ENCODE assay signal across 20 cellular contexts in genomic region chr12:15858348-15858747, GRCh38. TPM values are rescaled to one million over a fixed set of nuclear protein-coding genes. Genes with fewer than 3 reads are reported as not detected.
DNase-seq lines count a peak whose midpoint lies in the region; ATAC-seq and TF ChIP-seq lines count a peak whose summit lies in the region.
"Had no signal": no experiment of that assay in that cellular context is flagged by ENCODE, and none has a peak within 500 bp of the region (broad histone marks: within the 10 kb centered on the region; RNA-seq: fewer than 3 reads in every experiment).

No MANE protein-coding gene starts in this region.

- TF ChIP-seq POLR2A in IMR-90 (IDR thresholded peaks at IDR 0.05; ENCODE audit: low read depth, low read length) = no peak

- no peak overlapping the region for H3K4ac ChIP-seq in IMR-90 (ENCODE audit: low read depth, low read length)

- H3K4me3 ChIP-seq in IMR-90 (ENCODE audit: insufficient read depth, low read depth, low read length) (no peak overlapping the region), astrocyte of the spinal cord (ENCODE audit: low read depth, low read length) (no peak overlapping the region), neural progenitor cell (no peak overlapping the region), upper lobe of right lung (no peak overlapping the region)

- H3K27ac ChIP-seq in IMR-90 (ENCODE audit: insufficient read depth, low read length) (no peak overlapping the region), neural progenitor cell (no peak overlapping the region), upper lobe of right lung (no peak overlapping the region)
- H3K27ac ChIP-seq: 22Rv1 had no signal

- intact Hi-C loops in IMR-90 (cut with micrococcal nuclease) = loop anchor here (5.0 to 10.0 kb wide), 2 partner anchors 86 to 164 kb away; no protein-coding TSS in a partner anchor
- intact Hi-C loops in upper lobe of right lung (cut with DNase I) = loop anchor here (5.0 to 10.0 kb wide), 2 partner anchors 266 to 584 kb away; no protein-coding TSS in a partner anchor
- intact Hi-C loops in activated CD4-positive, alpha-beta memory T cell treated with anti-CD3 and anti-CD28 coated beads for 36 hours (cut with micrococcal nuclease) = loop anchor here (10.0 kb wide), 1 partner anchor 584 kb away; no protein-coding TSS in a partner anchor

- H4K91ac ChIP-seq in IMR-90 (ENCODE audit: insufficient read depth, low read depth, low read length) = no peak overlapping the region

- H4K20me1 ChIP-seq in IMR-90 (ENCODE audit: insufficient read depth, low read length) (no peaks in the 10 kb centered on the region), neural progenitor cell (ENCODE audit: low read depth) (no peaks in the 10 kb centered on the region)

- peak; percentile 5 for DNase-seq in DMS 273 (lab: John Stamatoyannopoulos, UW; ENCODE audit: unreplicated experiment)
- DNase-seq in DMS 273 treated with DMSO at 0.1 percent for 48 hours (lab: John Stamatoyannopoulos, UW) = no peak
- DNase-seq in IMR-90 = no peak
- DNase-seq in astrocyte of the spinal cord (ENCODE audit: low read depth, low spot score) = no peak
- peak; percentile 20 for DNase-seq in neural progenitor cell (ENCODE audit: low spot score)
- no peak for DNase-seq in upper lobe of right lung
- no peak for DNase-seq in activated gamma-delta T cell treated with Interleukin-2 at 50 U/mL for 16 hours
- DNase-seq in activated CD4-positive, alpha-beta memory T cell treated with anti-CD3 and anti-CD28 coated beads for 36 hours = no peak
- DNase-seq: activated CD4-positive, alpha-beta T cell treated with anti-CD3 and anti-CD28 coated beads, Interleukin-2, amount 50 U/mL, for 4 hours; activated T-cell treated with anti-CD3 and anti-CD28 coated beads, Interleukin-2, amount 50 U/mL, for 48 hours; CD8-positive, alpha-beta T cell; erythroblast; left colon; NCI-H2081; NK-92 treated with Interleukin-12 subunit alpha and Interleukin-12 subunit beta, amount 100 ng/mL, for 24 hours; posterior cingulate gyrus; SIG-M5; stimulated activated CD4-positive, alpha-beta T cell treated with anti-CD3 and anti-CD28 coated beads, Interleukin-12 subunit alpha, Interleukin-12 subunit beta, amount 100 ng/mL, for 4 hours; stimulated activated naive CD8-positive, alpha-beta T cell treated with anti-CD3 and anti-CD28 coated beads, Interleukin-15, amount 100 ng/mL, for 72 hours had no signal

- H3K4me1 Mint-ChIP-seq in neural progenitor cell = peaks cover 34% of the 10 kb centered on the region
- no peaks in the 10 kb centered on the region for H3K4me1 Mint-ChIP-seq in activated CD4-positive, alpha-beta memory T cell treated with anti-CD3 and anti-CD28 coated beads for 36 hours (ENCODE audit: low read depth)
- H3K4me1 Mint-ChIP-seq: stimulated activated naive CD8-positive, alpha-beta T cell treated with anti-CD3 and anti-CD28 coated beads, Interleukin-15, amount 100 ng/mL, for 72 hours had no signal

- no peaks in the 10 kb centered on the region for H3K36me3 Mint-ChIP-seq in neural progenitor cell
- no peaks in the 10 kb centered on the region for H3K36me3 Mint-ChIP-seq in activated CD4-positive, alpha-beta memory T cell treated with anti-CD3 and anti-CD28 coated beads for 36 hours
- H3K36me3 Mint-ChIP-seq: CD8-positive, alpha-beta T cell had no signal

- no peak overlapping the region for H4K8ac ChIP-seq in IMR-90 (ENCODE audit: low read depth in 2 of 2, low read length in 2 of 2)

- H2BK20ac ChIP-seq in IMR-90 (ENCODE audit: low read depth, low read length) = 0 out of 2 replicates have a peak overlapping the region, but pooled peaks have one; percentile 4

- H2BK5ac ChIP-seq in IMR-90 (ENCODE audit: low read depth, low read length, poor library complexity, severe bottlenecking) = no peak overlapping the region

- H3K9me3 ChIP-seq in IMR-90 (ENCODE audit: control insufficient read depth, insufficient read depth, low read length) = no peaks in the 10 kb centered on the region
- H3K9me3 ChIP-seq in neural progenitor cell (ENCODE audit: low read depth) = no peaks in the 10 kb centered on the region
- no peaks in the 10 kb centered on the region for H3K9me3 ChIP-seq in upper lobe of right lung

- no peaks in the 10 kb centered on the region for H3K79me1 ChIP-seq in IMR-90 (ENCODE audit: low read depth in 1 of 2, low read length in 2 of 2)

- no peak overlapping the region for H3K4me2 ChIP-seq in IMR-90 (ENCODE audit: low read depth, low read length)
- H3K4me2 ChIP-seq in neural progenitor cell = no peak overlapping the region

- ATAC-seq in IMR-90 (ENCODE audit: low read depth) (no peak), upper lobe of right lung (no peak)
- ATAC-seq: CD8-positive, alpha-beta T cell; left colon; stimulated activated naive CD8-positive, alpha-beta T cell treated with anti-CD3 and anti-CD28 coated beads, Interleukin-15, amount 100 ng/mL, for 72 hours had no signal

- no peak overlapping the region for H2AK5ac ChIP-seq in IMR-90 (ENCODE audit: low read depth, low read length)

- H3K23ac ChIP-seq in IMR-90 (ENCODE audit: low read depth, low read length) = no peak overlapping the region

- no peak overlapping the region for H3K4me3 Mint-ChIP-seq in neural progenitor cell
- no peak overlapping the region for H3K4me3 Mint-ChIP-seq in activated CD4-positive, alpha-beta memory T cell treated with anti-CD3 and anti-CD28 coated beads for 36 hours
- H3K4me3 Mint-ChIP-seq: CD8-positive, alpha-beta T cell; stimulated activated naive CD8-positive, alpha-beta T cell treated with anti-CD3 and anti-CD28 coated beads, Interleukin-15, amount 100 ng/mL, for 72 hours had no signal

- POLR2A ChIA-PET in IMR-90 (lab: Charles Lee; ENCODE audit: unreplicated experiment) = no interaction called here
- POLR2A ChIA-PET in activated CD4-positive, alpha-beta memory T cell treated with anti-CD3 and anti-CD28 coated beads for 36 hours (lab: Charles Lee) = no interaction called here

- no peaks in the 10 kb centered on the region for H3K27me3 Mint-ChIP-seq in neural progenitor cell (ENCODE audit: insufficient read depth, low read depth)
- peaks cover 5% of the 10 kb centered on the region for H3K27me3 Mint-ChIP-seq in activated CD4-positive, alpha-beta memory T cell treated with anti-CD3 and anti-CD28 coated beads for 36 hours
- H3K27me3 Mint-ChIP-seq: stimulated activated naive CD8-positive, alpha-beta T cell treated with anti-CD3 and anti-CD28 coated beads, Interleukin-15, amount 100 ng/mL, for 72 hours had no signal

- H3K79me2 ChIP-seq in neural progenitor cell (ENCODE audit: low read depth) = no peaks in the 10 kb centered on the region

- no peak overlapping the region for H2BK15ac ChIP-seq in IMR-90 (ENCODE audit: low read depth, low read length)

- H3K9ac ChIP-seq in IMR-90 (ENCODE audit: low read depth, low read length) = no peak overlapping the region
- H3K9ac ChIP-seq in neural progenitor cell = no peak overlapping the region

- no peak overlapping the region for H3K27ac Mint-ChIP-seq in neural progenitor cell
- H3K27ac Mint-ChIP-seq in activated CD4-positive, alpha-beta memory T cell treated with anti-CD3 and anti-CD28 coated beads for 36 hours = no peak overlapping the region
- H3K27ac Mint-ChIP-seq: CD8-positive, alpha-beta T cell; stimulated activated naive CD8-positive, alpha-beta T cell treated with anti-CD3 and anti-CD28 coated beads, Interleukin-15, amount 100 ng/mL, for 72 hours had no signal

- no peaks in the 10 kb centered on the region for H3K9me3 Mint-ChIP-seq in neural progenitor cell
- no peaks in the 10 kb centered on the region for H3K9me3 Mint-ChIP-seq in activated CD4-positive, alpha-beta memory T cell treated with anti-CD3 and anti-CD28 coated beads for 36 hours
- H3K9me3 Mint-ChIP-seq: CD8-positive, alpha-beta T cell; stimulated activated naive CD8-positive, alpha-beta T cell treated with anti-CD3 and anti-CD28 coated beads, Interleukin-15, amount 100 ng/mL, for 72 hours had no signal

- H3K4me1 ChIP-seq in IMR-90 (ENCODE audit: control insufficient read depth, insufficient read depth, low read length) (peaks cover 9% of the 10 kb centered on the region), neural progenitor cell (peaks cover 31% of the 10 kb centered on the region), upper lobe of right lung (no peaks in the 10 kb centered on the region)

- CTCF ChIA-PET in IMR-90 (lab: Yijun Ruan, JAX) = interaction anchor here (0.6 to 2.7 kb wide), 3 partner anchors 14 to 326 kb away, joined by 3 to 12 read pairs (median 6); no protein-coding TSS in a partner anchor
- CTCF ChIA-PET in activated CD4-positive, alpha-beta memory T cell treated with anti-CD3 and anti-CD28 coated beads for 36 hours (lab: Charles Lee) = interaction anchor here (1.3 to 5.5 kb wide), 7 partner anchors 40 to 582 kb away, joined by 3 to 85 read pairs (median 13); no protein-coding TSS in a partner anchor

- dilution Hi-C loops in IMR-90 (cut with HindIII; ENCODE audit: low sequenced_read_pairs, unreplicated experiment) = no loop called here

- no peak overlapping the region for H3K56ac ChIP-seq in IMR-90 (ENCODE audit: extremely low read depth, insufficient read depth, low read length)

- in situ Hi-C loops in IMR-90 (cut with MboI; ENCODE audit: low sequenced_read_pairs) (no loop called here), astrocyte of the spinal cord (cut with HindIII; ENCODE audit: low sequenced_read_pairs) (no loop called here)

- no peaks in the 10 kb centered on the region; the same call in 1 of the 2 replicates for H3K9me1 ChIP-seq in IMR-90 (ENCODE audit: insufficient read depth, low read length)

- TF ChIP-seq CTCF in IMR-90 (conservative IDR thresholded peaks at IDR 0.05; ENCODE audit: low read depth, low read length) = no peak
- TF ChIP-seq CTCF in astrocyte of the spinal cord (IDR thresholded peaks at IDR 0.05; ENCODE audit: low read depth, low read length) = peak; percentile 27
- TF ChIP-seq CTCF in neural progenitor cell (IDR thresholded peaks at IDR 0.05) = peak; percentile 41
- no peak for TF ChIP-seq CTCF in upper lobe of right lung (IDR thresholded peaks at IDR 0.05)

- H3K36me3 ChIP-seq in IMR-90 (ENCODE audit: control insufficient read depth, insufficient read depth, low read length) (no peaks in the 10 kb centered on the region), neural progenitor cell (no peaks in the 10 kb centered on the region), upper lobe of right lung (no peaks in the 10 kb centered on the region)

- no peaks in the 10 kb centered on the region for H3K27me3 ChIP-seq in IMR-90 (ENCODE audit: control insufficient read depth, insufficient read depth, low read length)
- H3K27me3 ChIP-seq in neural progenitor cell = no peaks in the 10 kb centered on the region
- H3K27me3 ChIP-seq in upper lobe of right lung = no peaks in the 10 kb centered on the region

- no peak overlapping the region for H4K5ac ChIP-seq in IMR-90 (ENCODE audit: low read depth, low read length)

- H2BK120ac ChIP-seq in IMR-90 (ENCODE audit: low read depth, low read length) = 0 out of 2 replicates have a peak overlapping the region, but pooled peaks have one; percentile 26

- TF ChIP-seq RAD21 in IMR-90 (IDR thresholded peaks at IDR 0.05; ENCODE audit: low read length) = no peak

- H3K18ac ChIP-seq in IMR-90 (ENCODE audit: low read depth, low read length) = no peak overlapping the region

- WGBS in IMR-90 (ENCODE audit: extremely low coverage in 2 of 2, insufficient read length in 1 of 2), 2 experiments = no CpG with 5 or more reads among the region's 2 CpGs

- BruUV-seq in IMR-90 (replicated peaks; lab: Mats Ljungman, UMichigan) = no TSS peak

- H3F3A ChIP-seq in neural progenitor cell (ENCODE audit: low read depth) = no peaks in the 10 kb centered on the region

- no peak overlapping the region for H3K14ac ChIP-seq in IMR-90 (replicated peaks; ENCODE audit: low read depth, low read length)

- no peak overlapping the region for H2AFZ ChIP-seq in IMR-90 (replicated peaks; ENCODE audit: low read length, poor library complexity)
- H2AFZ ChIP-seq in neural progenitor cell (replicated peaks) = peak overlapping the region; percentile 70

- no peak overlapping the region for H2AK9ac ChIP-seq in IMR-90 (replicated peaks; ENCODE audit: low read depth, low read length, poor library complexity)

RNA-seq across cellular contexts. Expression of gene STRAP, which starts 23.8 kb away (rescaled TPM):
- 82.1 and 133 TPM in 2 replicates for total RNA-seq in IMR-90 (2012; rRNA removed)
- 91.0 and 98.1 TPM in 2 replicates for polyA plus RNA-seq in IMR-90 (2012; rRNA removed)
- 53.4 and 67.4 TPM in 2 replicates for polyA plus RNA-seq in IMR-90 (2012; cell fraction: cytosol; rRNA removed)
- polyA plus RNA-seq in IMR-90 (2012; cell fraction: nucleus; rRNA removed; ENCODE audit: low replicate concordance) = 31.4 and 54.0 TPM in 2 replicates
- total RNA-seq in neural progenitor cell (ENCODE audit: low replicate concordance) = 180 and 303 TPM in 2 replicates
- total RNA-seq in upper lobe of right lung = 68.3 TPM
- 100 to 1,000 TPM; 135 to 140 TPM for total RNA-seq in activated CD4-positive, alpha-beta memory T cell treated with anti-CD3 and anti-CD28 coated beads for 36 hours

RNA-seq across cellular contexts. Expression of gene DERA, which starts 52.8 kb away (rescaled TPM):
- total RNA-seq in IMR-90 (2012; rRNA removed) (58.6 and 59.7 TPM in 2 replicates), neural progenitor cell (ENCODE audit: low replicate concordance) (64.6 and 91.2 TPM in 2 replicates), upper lobe of right lung (36.6 TPM)
- 22.9 and 28.1 TPM in 2 replicates for polyA plus RNA-seq in IMR-90 (2012; rRNA removed)
- polyA plus RNA-seq in IMR-90 (2012; cell fraction: cytosol; rRNA removed) = 13.1 and 15.9 TPM in 2 replicates
- 5.7 and 19.6 TPM in 2 replicates for polyA plus RNA-seq in IMR-90 (2012; cell fraction: nucleus; rRNA removed; ENCODE audit: low replicate concordance)
- total RNA-seq in activated CD4-positive, alpha-beta memory T cell treated with anti-CD3 and anti-CD28 coated beads for 36 hours = 10 to 100 TPM; 28.4 to 29.0 TPM

Comparison
In these comparisons a context has a peak if more than half of its experiments do, and no peak if none do; other contexts are left out.
1. DNase-seq: peak in DMS 273 (single experiment) and neural progenitor cell (single experiment); none in DMS 273 treated with DMSO at 0.1 percent for 48 hours (single experiment), IMR-90 (single experiment), astrocyte of the spinal cord (single experiment), upper lobe of right lung (single experiment), activated gamma-delta T cell treated with Interleukin-2 at 50 U/mL for 16 hours (single experiment) and activated CD4-positive, alpha-beta memory T cell treated with anti-CD3 and anti-CD28 coated beads for 36 hours (single experiment).
2. CTCF ChIP-seq: peak in astrocyte of the spinal cord (single experiment) and neural progenitor cell (single experiment); none in IMR-90 (single experiment) and upper lobe of right lung (single experiment).